ENCODE assay signal across 35 cellular contexts in genomic region chr18:24972577-24972976, GRCh38.
"Had no signal": no experiment of that assay in that cellular context is flagged by ENCODE, and none has a peak within 500 bp of the region (broad histone marks: within the 10 kb centered on the region; RNA-seq: fewer than 3 reads in every experiment).

No MANE protein-coding gene starts in this region.

- H3K36me3 ChIP-seq: MG63 had no signal

- H3K4me2 ChIP-seq: KMS-11 had no signal

- H3K4me3 ChIP-seq: MG63 had no signal

- H3K27me3 ChIP-seq: MG63 had no signal

- DNase-seq: Karpas-422, Kasumi-1, KBM-7, KG1, MG63, MV-4-11, NCI-H1048, NCI-H1092, NCI-H1092 treated with DMSO at 0.1 percent for 48 hours, NCI-H1105, NCI-H1105 treated with DMSO at 0.1 percent for 48 hours, NCI-H1417, NCI-H1417 treated with DMSO at 0.1 percent for 48 hours, NCI-H1436, NCI-H1436 treated with DMSO at 0.1 percent for 48 hours, NCI-H146, NCI-H1694, NCI-H1694 treated with DMSO at 0.1 percent for 48 hours, NCI-H187, NCI-H187 treated with DMSO at 0.1 percent for 48 hours, NCI-H1930, NCI-H2029, NCI-H2029 treated with DMSO at 0.1 percent for 48 hours, NCI-H2081, NCI-H2081 treated with DMSO at 0.1 percent for 48 hours, NCI-H2107, NCI-H2171, NCI-H2171 treated with DMSO at 0.1 percent for 48 hours, NCI-H2227 treated with DMSO at 0.1 percent for 48 hours, NCI-H226, NCI-H345, NCI-H446, NCI-H446 treated with DMSO at 0.1 percent for 48 hours, NCI-H510A had no signal

- H3K27ac ChIP-seq: KMS-11 had no signal

- H3K9ac ChIP-seq: KMS-11 had no signal

- H3K9me3 ChIP-seq: MG63 had no signal
